In the genomic region with DNA sequence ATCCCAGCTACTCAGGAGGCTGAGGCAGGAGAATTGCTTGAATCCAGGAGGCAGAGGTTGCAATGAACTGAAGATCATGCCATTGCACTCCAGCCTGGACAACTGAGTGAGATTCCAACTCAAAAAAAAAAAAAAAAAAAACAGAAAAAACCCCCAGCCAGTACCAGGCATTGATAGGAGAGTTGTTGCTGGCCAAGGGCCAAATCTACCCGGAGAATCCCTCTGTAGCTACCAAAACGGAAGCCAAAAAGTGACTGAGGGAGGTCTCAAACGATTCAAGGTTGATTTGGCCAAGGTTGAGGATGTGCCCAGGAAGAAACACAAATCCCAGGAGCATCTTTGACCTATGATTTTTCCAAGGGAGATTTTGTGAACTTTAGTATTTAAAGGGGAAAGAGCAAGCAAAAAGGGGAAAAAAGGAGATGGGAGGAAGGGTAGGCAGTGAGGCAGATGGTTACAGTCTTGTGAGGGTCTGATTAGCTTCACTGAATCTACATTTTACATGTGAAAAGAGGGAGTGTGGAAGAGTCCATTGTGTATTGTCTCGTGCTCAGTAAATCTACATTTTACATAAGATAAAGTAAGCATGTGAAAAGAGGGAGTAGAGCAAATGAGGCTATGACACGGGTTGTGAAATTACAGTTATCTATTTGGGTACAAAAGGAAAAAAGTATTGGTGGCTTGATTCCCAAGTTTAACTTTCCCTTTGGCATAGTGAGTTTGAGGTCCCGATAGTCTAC, we compare ENCODE assay signal across 24 cellular contexts. TPM values are rescaled to one million over a fixed set of nuclear protein-coding genes. Genes with fewer than 3 reads are reported as not detected.
DNase-seq lines count a peak whose midpoint lies in the region; ATAC-seq, FAIRE-seq and TF ChIP-seq lines count a peak whose summit lies in the region.
"Had no signal": no experiment of that assay in that cellular context is flagged by ENCODE, and none has a peak within 500 bp of the region (broad histone marks: within the 10 kb centered on the region; RNA-seq: fewer than 3 reads in every experiment).

No MANE protein-coding gene starts in this region.

- H3K79me1 ChIP-seq in H1 (ENCODE audit: low read depth, low read length) = no peaks in the 10 kb centered on the region

- H3K23me2 ChIP-seq in H1 (ENCODE audit: low read depth, low read length) = 0 out of 2 replicates have a peak, but pooled peaks cover 2% of the 10 kb centered on the region

- no peak overlapping the region for H4K5ac ChIP-seq in H1 (ENCODE audit: insufficient read length, low read depth, low read length)

- H4K20me1 ChIP-seq in H1 (replicated peaks in 1 of 2; ENCODE audit: control insufficient read depth in 1 of 2, insufficient read depth in 2 of 2, low read length in 2 of 2) = no peaks in the 10 kb centered on the region
- H4K20me1 ChIP-seq: BLaER1 had no signal

- no peaks in the 10 kb centered on the region for H3K9me3 Mint-ChIP-seq in activated naive CD8-positive, alpha-beta T cell (ENCODE audit: low read depth)
- no peaks in the 10 kb centered on the region for H3K9me3 Mint-ChIP-seq in activated naive CD8-positive, alpha-beta T cell treated with anti-CD3 and anti-CD28 coated beads, Interleukin-2, amount 50 U/mL, for 24 hours
- no peaks in the 10 kb centered on the region for H3K9me3 Mint-ChIP-seq in CD8-positive, alpha-beta T cell

- no peaks in the 10 kb centered on the region for H3K79me2 ChIP-seq in H1 (ENCODE audit: control insufficient read depth in 1 of 2, insufficient read depth in 2 of 2, low read length in 2 of 2)

- H3K56ac ChIP-seq in H1 (replicated peaks; ENCODE audit: insufficient read length, low read depth, low read length) = no peak overlapping the region

- DNase-seq in activated naive CD8-positive, alpha-beta T cell treated with anti-CD3 and anti-CD28 coated beads, Interleukin-2, amount 50 U/mL, for 24 hours = no peak
- DNase-seq in HAP-1 (ENCODE audit: low spot score in 2 of 2) (peak; percentile 53 to 77), H1 (ENCODE audit: low read depth in 1 of 2, low spot score in 2 of 2) (no peak), cerebellum (ENCODE audit: low spot score) (no peak), left lung (no peak)
- DNase-seq in CD8-positive, alpha-beta T cell = no peak
- DNase-seq: AML-193; C1 segment of cervical spinal cord; Caco-2; Calu3; CD4-positive, alpha-beta memory T cell; CD4-positive, CD25-positive, alpha-beta regulatory T cell; DMS79 treated with DMSO at 0.1 percent for 48 hours; GF-D8 had no signal

- no peaks in the 10 kb centered on the region for H3K9me3 ChIP-seq in HAP-1
- H3K9me3 ChIP-seq in H1 (ENCODE audit: insufficient read depth in 2 of 2, low read depth in 1 of 2, low read length in 1 of 2) = no peaks in the 10 kb centered on the region
- no peaks in the 10 kb centered on the region for H3K9me3 ChIP-seq in left lung
- no peaks in the 10 kb centered on the region for H3K9me3 ChIP-seq in CD8-positive, alpha-beta T cell (ENCODE audit: low read length)
- H3K9me3 ChIP-seq: A549, BLaER1, Caco-2 had no signal

- no peak overlapping the region for H3K4me3 Mint-ChIP-seq in activated naive CD8-positive, alpha-beta T cell
- no peak overlapping the region for H3K4me3 Mint-ChIP-seq in activated naive CD8-positive, alpha-beta T cell treated with anti-CD3 and anti-CD28 coated beads, Interleukin-2, amount 50 U/mL, for 24 hours
- no peak overlapping the region for H3K4me3 Mint-ChIP-seq in CD8-positive, alpha-beta T cell
- H3K4me3 Mint-ChIP-seq: B cell; CD14-positive monocyte; CD4-positive, alpha-beta memory T cell; CD4-positive, CD25-positive, alpha-beta regulatory T cell had no signal

- intact Hi-C loops in left lung (cut with DNase I) = no loop called here
- intact Hi-C loops in CD8-positive, alpha-beta T cell (cut with DNase I, micrococcal nuclease) = no loop called here

- H3K4me1 ChIP-seq in HAP-1 (peaks cover 16% of the 10 kb centered on the region), H1 (replicated peaks in 1 of 4; ENCODE audit: control insufficient read depth in 3 of 4, insufficient read depth in 4 of 4, low read length in 3 of 4) (peaks cover 1 to 11% (median 6%) of the 10 kb centered on the region in 4 experiments; a peak in 4 of 7 replicates), left lung (peaks cover 0 to 6% of the 10 kb centered on the region in 2 donors)
- H3K4me1 ChIP-seq in CD8-positive, alpha-beta T cell (ENCODE audit: insufficient read depth, low read length) = no peaks in the 10 kb centered on the region
- H3K4me1 ChIP-seq: A549, BLaER1, Caco-2 had no signal

- H3K36me3 ChIP-seq in HAP-1 (replicated peaks) (no peaks in the 10 kb centered on the region), H1 (ENCODE audit: control insufficient read depth in 2 of 4, insufficient read depth in 4 of 4, low read length in 3 of 4) (no peaks in the 10 kb centered on the region), left lung (no peaks in the 10 kb centered on the region)
- H3K36me3 ChIP-seq in CD8-positive, alpha-beta T cell (ENCODE audit: insufficient read depth, low read length) = no peaks in the 10 kb centered on the region
- H3K36me3 ChIP-seq: BLaER1 had no signal

- peak overlapping the region; percentile 7 for H3K27ac Mint-ChIP-seq in activated naive CD8-positive, alpha-beta T cell
- H3K27ac Mint-ChIP-seq in activated naive CD8-positive, alpha-beta T cell treated with anti-CD3 and anti-CD28 coated beads, Interleukin-2, amount 50 U/mL, for 24 hours = no peak overlapping the region
- no peak overlapping the region for H3K27ac Mint-ChIP-seq in CD8-positive, alpha-beta T cell
- H3K27ac Mint-ChIP-seq: B cell; CD14-positive monocyte; CD4-positive, CD25-positive, alpha-beta regulatory T cell had no signal

- no peak overlapping the region for H3K9ac ChIP-seq in H1 (replicated peaks in 1 of 4; ENCODE audit: extremely low read depth in 1 of 4, low read depth in 3 of 4, low read length in 3 of 4)
- H3K9ac ChIP-seq: BLaER1 had no signal

- no peak overlapping the region for H4K91ac ChIP-seq in H1 (replicated peaks; ENCODE audit: insufficient read length, low read length)

- H4K8ac ChIP-seq in H1 (ENCODE audit: extremely low read depth, insufficient read depth, low read length) = no peak overlapping the region

- POLR2A ChIA-PET in H1 (lab: Charles Lee; ENCODE audit: partially characterized antibody) = no interaction called here
- POLR2A ChIA-PET in CD8-positive, alpha-beta T cell (lab: Charles Lee) = no interaction called here

- peaks cover 6% of the 10 kb centered on the region for H3K36me3 Mint-ChIP-seq in activated naive CD8-positive, alpha-beta T cell
- H3K36me3 Mint-ChIP-seq in activated naive CD8-positive, alpha-beta T cell treated with anti-CD3 and anti-CD28 coated beads, Interleukin-2, amount 50 U/mL, for 24 hours (ENCODE audit: low read depth) = no peaks in the 10 kb centered on the region
- H3K36me3 Mint-ChIP-seq in CD8-positive, alpha-beta T cell = peaks cover 11% of the 10 kb centered on the region

- H3K27me3 ChIP-seq in HAP-1 (ENCODE audit: low read depth) (no peaks in the 10 kb centered on the region), H1 (replicated peaks in 1 of 4; ENCODE audit: control insufficient read depth in 3 of 4, extremely low read depth in 1 of 4, insufficient read depth in 3 of 4, low read length in 3 of 4) (no peaks in the 10 kb centered on the region), left lung (no peaks in the 10 kb centered on the region)
- no peaks in the 10 kb centered on the region for H3K27me3 ChIP-seq in CD8-positive, alpha-beta T cell (ENCODE audit: insufficient read depth, low read length)
- H3K27me3 ChIP-seq: BLaER1 had no signal

- H2BK120ac ChIP-seq in H1 (replicated peaks; ENCODE audit: low read depth, low read length) = peak overlapping the region; percentile 47

- ATAC-seq in activated naive CD8-positive, alpha-beta T cell treated with anti-CD3 and anti-CD28 coated beads, Interleukin-2, amount 50 U/mL, for 24 hours = no peak
- no peak for ATAC-seq in left lung
- ATAC-seq in CD8-positive, alpha-beta T cell = no peak
- ATAC-seq: A549 had no signal

- CTCF ChIA-PET in H1 (lab: Charles Lee; ENCODE audit: partially characterized antibody) = interaction anchor here (1.1 to 6.1 kb wide), 9 partner anchors 8 to 644 kb away, joined by 3 to 21 read pairs (median 6); no protein-coding TSS in a partner anchor
- CTCF ChIA-PET in CD8-positive, alpha-beta T cell (lab: Charles Lee) = interaction anchor here (2.7 kb wide), 1 partner anchor 297 kb away, joined by 7 read pairs; no protein-coding TSS in a partner anchor

- no peaks in the 10 kb centered on the region for H3K27me3 Mint-ChIP-seq in activated naive CD8-positive, alpha-beta T cell
- H3K27me3 Mint-ChIP-seq in activated naive CD8-positive, alpha-beta T cell treated with anti-CD3 and anti-CD28 coated beads, Interleukin-2, amount 50 U/mL, for 24 hours = no peaks in the 10 kb centered on the region
- H3K27me3 Mint-ChIP-seq in CD8-positive, alpha-beta T cell (ENCODE audit: low read depth) = no peaks in the 10 kb centered on the region
- H3K27me3 Mint-ChIP-seq: B cell; CD4-positive, alpha-beta memory T cell; CD4-positive, CD25-positive, alpha-beta regulatory T cell had no signal

- TF ChIP-seq CTCF in H1 (IDR thresholded peaks at IDR 0.05; ENCODE audit: control extremely low read depth in 1 of 3, insufficient read depth in 1 of 3, low read depth in 1 of 3, low read length in 3 of 3) (no peak), left lung (IDR thresholded peaks at IDR 0.05) (no peak)
- no peak for TF ChIP-seq CTCF in CD8-positive, alpha-beta T cell (IDR thresholded peaks at IDR 0.05)

- TF ChIP-seq EP300 in H1 (IDR thresholded peaks at IDR 0.05; ENCODE audit: borderline replicate concordance in 1 of 2, low read depth in 2 of 2, low read length in 2 of 2) = no peak

- FAIRE-seq in H1 (lab: Jason Lieb, UNC) = no peak
- FAIRE-seq: A549, D721Med, G401.6, GM12892, GM18507 had no signal

- H3K4me2 ChIP-seq in H1 (ENCODE audit: insufficient read depth in 1 of 2, low read depth in 2 of 2, low read length in 2 of 2) = no peak overlapping the region
- H3K4me2 ChIP-seq: A549, BLaER1 had no signal

- H2BK5ac ChIP-seq in H1 (ENCODE audit: low read depth, low read length) = no peak overlapping the region

- H3K18ac ChIP-seq in H1 (ENCODE audit: extremely low read depth, low read length) = no peak overlapping the region

- no peak for TF ChIP-seq POLR2A in H1 (IDR thresholded peaks at IDR 0.05; ENCODE audit: control extremely low read depth in 1 of 2, low read depth in 2 of 2, low read length in 2 of 2)

- no peak overlapping the region for H3K27ac ChIP-seq in H1 (ENCODE audit: low read depth, low read length)
- no peak overlapping the region for H3K27ac ChIP-seq in left lung
- no peak overlapping the region for H3K27ac ChIP-seq in CD8-positive, alpha-beta T cell (ENCODE audit: low read depth, low read length)
- H3K27ac ChIP-seq: 22Rv1, A549, BLaER1 had no signal

- no peak for TF ChIP-seq RAD21 in H1 (IDR thresholded peaks at IDR 0.05 in 1 of 2, conservative IDR thresholded peaks at IDR 0.05 in 1 of 2; ENCODE audit: low read depth in 2 of 2, low read length in 2 of 2)

- no peak overlapping the region for H2BK15ac ChIP-seq in H1 (ENCODE audit: low read length)

- H2BK12ac ChIP-seq in H1 (ENCODE audit: low read depth, low read length) = no peak overlapping the region

- H3K4me1 Mint-ChIP-seq in activated naive CD8-positive, alpha-beta T cell (ENCODE audit: low read depth) = no peaks in the 10 kb centered on the region
- peaks cover 3% of the 10 kb centered on the region for H3K4me1 Mint-ChIP-seq in activated naive CD8-positive, alpha-beta T cell treated with anti-CD3 and anti-CD28 coated beads, Interleukin-2, amount 50 U/mL, for 24 hours
- H3K4me1 Mint-ChIP-seq in CD8-positive, alpha-beta T cell (ENCODE audit: low read depth) = no peaks in the 10 kb centered on the region
- H3K4me1 Mint-ChIP-seq: B cell; CD4-positive, alpha-beta memory T cell had no signal

- H3K23ac ChIP-seq in H1 (ENCODE audit: insufficient read length) = no peak overlapping the region

- H3K4ac ChIP-seq in H1 (replicated peaks; ENCODE audit: insufficient read length, low read depth, low read length) = no peak overlapping the region

- no peak overlapping the region for H2AFZ ChIP-seq in H1 (ENCODE audit: low read length)

- no peak overlapping the region for H2BK20ac ChIP-seq in H1 (ENCODE audit: low read length)

- WGBS in H1 (ENCODE audit: extremely low coverage in 1 of 2, insufficient coverage in 1 of 2, insufficient read length in 1 of 2, insufficient replicate concordance in 2 of 2, low coverage in 1 of 2, low lambda C conversion rate in 2 of 2, missing lambda C conversion rate in 1 of 2), 2 experiments = 71% methylated on average over 5 of the region's 6 CpGs; no CpG with 5 or more reads in 1 of the 2 experiments

- no peak overlapping the region for H3K4me3 ChIP-seq in HAP-1
- no peak overlapping the region for H3K4me3 ChIP-seq in H1 (ENCODE audit: extremely low read depth in 1 of 4, insufficient read depth in 2 of 4, low read depth in 3 of 4, low read length in 4 of 4)
- H3K4me3 ChIP-seq in left lung = no peak overlapping the region
- no peak overlapping the region for H3K4me3 ChIP-seq in CD8-positive, alpha-beta T cell (ENCODE audit: low read depth, low read length)
- H3K4me3 ChIP-seq: A549, BLaER1 had no signal

- H2AK5ac ChIP-seq in H1 (ENCODE audit: low read depth, low read length) = no peak overlapping the region

- H3K14ac ChIP-seq in H1 (ENCODE audit: insufficient read length) = no peak overlapping the region

- in situ Hi-C loops in HAP-1 (cut with MboI; ENCODE audit: low sequenced_read_pairs) = no loop called here

RNA-seq across cellular contexts. Expression of a gene that starts 32.8 kb away (rescaled TPM):
- total RNA-seq in H1 (2021; fragmentation: NEBNext Ultra II Directional; extraction: Animal tissue kit (Norgen Biotek cat#: 25700)) = 25.3 and 25.6 TPM in 2 replicates
- polyA plus RNA-seq in H1 (2011; rRNA removed) = 11.5 and 16.1 TPM in 2 replicates
- polyA plus RNA-seq in H1 (2011; cell fraction: cytosol; rRNA removed) = 18.0 TPM
- 20.7 TPM for polyA plus RNA-seq in H1 (2011; cell fraction: nucleus; rRNA removed)
- polyA plus RNA-seq in H1 (2012, experiment 1 of 2) = 20.6 to 28.5 TPM (median 24.0 TPM) in 4 replicates
- polyA plus RNA-seq in H1 (2012, experiment 2 of 2) = 2.6 TPM
- 22.2 TPM for polyA plus RNA-seq in H1 (2013, experiment 1 of 2)
- 19.2 TPM for polyA plus RNA-seq in H1 (2013, experiment 2 of 2)
- polyA minus RNA-seq in H1 (2011; rRNA and poly(A)+ RNA removed) = 35.3 and 39.6 TPM in 2 replicates
- 11.8 TPM for polyA minus RNA-seq in H1 (2011; cell fraction: cytosol; rRNA and poly(A)+ RNA removed)
- polyA minus RNA-seq in H1 (2011; cell fraction: nucleus; rRNA and poly(A)+ RNA removed) = 72.1 TPM
- total RNA-seq in cerebellum (25.0 TPM), left lung (10 to 100 TPM; 12.8 to 19.4 TPM)
- total RNA-seq in CD8-positive, alpha-beta T cell = 1 to 10 TPM; 8.4 to 9.8 TPM

Comparison
In these comparisons a context has a peak if more than half of its experiments do, and no peak if none do; other contexts are left out.
1. DNase-seq: peak in HAP-1 (2 of 2); none in activated naive CD8-positive, alpha-beta T cell treated with anti-CD3 and anti-CD28 coated beads, Interleukin-2, amount 50 U/mL, for 24 hours (single experiment), H1 (0 of 2), cerebellum (single experiment), left lung (0 of 2) and CD8-positive, alpha-beta T cell (0 of 7).